ENCODE assay signal across 22 cellular contexts in the genomic region with DNA sequence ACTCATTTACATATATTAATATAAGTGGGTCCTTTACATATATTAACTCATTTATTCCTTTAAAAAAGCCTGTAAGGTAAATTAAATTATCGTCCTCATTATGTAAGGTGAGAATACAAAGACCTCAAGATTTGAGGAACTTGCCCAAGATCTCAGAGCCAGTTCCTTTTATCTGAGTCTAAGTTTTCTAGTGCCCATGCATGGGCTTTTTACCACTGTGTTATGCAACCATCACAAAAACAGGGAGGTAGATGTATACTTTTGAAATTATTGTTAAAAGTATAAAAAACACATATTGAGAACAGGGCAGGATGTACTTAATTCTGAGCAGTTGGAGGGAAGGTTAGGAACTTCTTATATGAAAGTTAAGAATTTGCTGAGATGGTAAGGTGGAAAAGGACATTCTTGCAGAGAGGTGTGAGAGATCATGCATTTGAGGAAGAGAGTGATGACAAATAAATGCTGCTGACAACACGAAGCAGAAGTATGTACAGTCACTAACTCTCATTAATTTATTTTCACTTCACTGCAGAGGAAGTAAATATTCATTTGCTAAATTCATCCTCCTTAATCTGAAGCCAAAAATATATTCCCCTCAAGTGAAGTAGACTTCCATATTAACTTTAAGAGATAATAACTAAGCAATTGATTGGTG. TPM values are rescaled to one million over a fixed set of nuclear protein-coding genes. Genes with fewer than 3 reads are reported as not detected.
A peak's percentile ranks its signal among the peaks of the same experiment; 100 is the strongest.
DNase-seq lines count a peak whose midpoint lies in the region; ATAC-seq and TF ChIP-seq lines count a peak whose summit lies in the region.
"Had no signal": no experiment of that assay in that cellular context is flagged by ENCODE, and none has a peak within 500 bp of the region (broad histone marks: within the 10 kb centered on the region; RNA-seq: fewer than 3 reads in every experiment).

No MANE protein-coding gene starts in this region.

- H3K27me3 Mint-ChIP-seq in dendritic cell treated with granulocyte-macrophage colony-stimulating factor and Interleukin-4, amounts not matched to agents 40 ng/mL and 50 ng/mL, for 4 days: peaks cover 1% of the 10 kb centered on the region
- peaks cover 1% of the 10 kb centered on the region for H3K27me3 Mint-ChIP-seq in activated CD8-positive, alpha-beta T cell treated with anti-CD3 and anti-CD28 coated beads for 36 hours
- H3K27me3 Mint-ChIP-seq: brain; CD4-positive, CD25-positive, alpha-beta regulatory T cell had no signal

- CTCF ChIA-PET in activated CD8-positive, alpha-beta T cell treated with anti-CD3 and anti-CD28 coated beads for 36 hours (lab: Charles Lee): no interaction called here

- POLR2A ChIA-PET in activated CD8-positive, alpha-beta T cell treated with anti-CD3 and anti-CD28 coated beads for 36 hours (lab: Charles Lee): no interaction called here

- H3K4me1 Mint-ChIP-seq in dendritic cell treated with granulocyte-macrophage colony-stimulating factor and Interleukin-4, amounts not matched to agents 40 ng/mL and 50 ng/mL, for 4 days (ENCODE audit: low read depth): peaks cover 26% of the 10 kb centered on the region
- H3K4me1 Mint-ChIP-seq in activated CD8-positive, alpha-beta T cell treated with anti-CD3 and anti-CD28 coated beads for 36 hours (ENCODE audit: low read depth): no peaks in the 10 kb centered on the region
- H3K4me1 Mint-ChIP-seq: activated T-helper 17 cell treated with anti-CD3 and anti-CD28 coated beads, Interleukin-2, amount 50 U/mL, for 72 hours; CD4-positive, CD25-positive, alpha-beta regulatory T cell; nephron progenitor cell had no signal

- no peaks in the 10 kb centered on the region for H3K9me3 Mint-ChIP-seq in dendritic cell treated with granulocyte-macrophage colony-stimulating factor and Interleukin-4, amounts not matched to agents 40 ng/mL and 50 ng/mL, for 4 days
- no peaks in the 10 kb centered on the region for H3K9me3 Mint-ChIP-seq in activated CD8-positive, alpha-beta T cell treated with anti-CD3 and anti-CD28 coated beads for 36 hours
- H3K9me3 Mint-ChIP-seq: activated T-helper 17 cell treated with anti-CD3 and anti-CD28 coated beads, Interleukin-2, amount 50 U/mL, for 72 hours; brain; nephron progenitor cell had no signal

- peak overlapping the region; percentile 63 for H3K27ac Mint-ChIP-seq in dendritic cell treated with granulocyte-macrophage colony-stimulating factor and Interleukin-4, amounts not matched to agents 40 ng/mL and 50 ng/mL, for 4 days
- H3K27ac Mint-ChIP-seq in activated CD8-positive, alpha-beta T cell treated with anti-CD3 and anti-CD28 coated beads for 36 hours: no peak overlapping the region
- H3K27ac Mint-ChIP-seq: activated CD8-positive, alpha-beta T cell treated with anti-CD3 and anti-CD28 coated beads, Interleukin-2, amount 10 ng/mL, durations not matched to agents 7 days and 5 days; activated T-helper 17 cell treated with anti-CD3 and anti-CD28 coated beads, Interleukin-2, amount 50 U/mL, for 72 hours; brain; CD4-positive, CD25-positive, alpha-beta regulatory T cell; nephron progenitor cell had no signal

- no peak for TF ChIP-seq CTCF in activated CD8-positive, alpha-beta T cell treated with anti-CD3 and anti-CD28 coated beads for 36 hours (IDR thresholded peaks at IDR 0.05)

- intact Hi-C loops in dendritic cell treated with granulocyte-macrophage colony-stimulating factor and Interleukin-4, amounts not matched to agents 40 ng/mL and 50 ng/mL, for 4 days (cut with micrococcal nuclease): no loop called here
- intact Hi-C loops in activated CD8-positive, alpha-beta T cell treated with anti-CD3 and anti-CD28 coated beads for 36 hours (cut with micrococcal nuclease): no loop called here

- H3K36me3 Mint-ChIP-seq in dendritic cell treated with granulocyte-macrophage colony-stimulating factor and Interleukin-4, amounts not matched to agents 40 ng/mL and 50 ng/mL, for 4 days (ENCODE audit: low read depth): no peaks in the 10 kb centered on the region
- no peaks in the 10 kb centered on the region for H3K36me3 Mint-ChIP-seq in activated CD8-positive, alpha-beta T cell treated with anti-CD3 and anti-CD28 coated beads for 36 hours (ENCODE audit: low read depth)
- H3K36me3 Mint-ChIP-seq: brain; CD4-positive, CD25-positive, alpha-beta regulatory T cell had no signal

- DNase-seq in AML-193 (lab: John Stamatoyannopoulos, UW) (peak; percentile 90 to 91), Kasumi-1 (lab: John Stamatoyannopoulos, UW) (peak; percentile 67 to 72), OCI-M1 (lab: John Stamatoyannopoulos, UW) (peak; percentile 66)
- no peak for DNase-seq in activated CD8-positive, alpha-beta T cell treated with anti-CD3 and anti-CD28 coated beads for 36 hours
- DNase-seq in stimulated activated CD4-positive, alpha-beta T cell treated with anti-CD3 and anti-CD28 coated beads, Interleukin-1b, Interleukin-23, amount 100 ng/mL, for 48 hours: no peak
- DNase-seq: activated CD8-positive, alpha-beta T cell treated with anti-CD3 and anti-CD28 coated beads, Interleukin-2, amount 10 ng/mL, durations not matched to agents 7 days and 5 days; activated naive CD4-positive, alpha-beta T cell treated with anti-CD3 and anti-CD28 coated beads, Interleukin-2, amount 50 U/mL, for 16 hours; CD4-positive, CD25-positive, alpha-beta regulatory T cell; foreskin melanocyte; mucosa of descending colon; NCI-H1092 treated with DMSO at 0.1 percent for 48 hours; NCI-H1694 treated with DMSO at 0.1 percent for 48 hours; NCI-H2171; nephron progenitor cell; PC-3; SK-N-SH; stimulated activated naive CD4-positive, alpha-beta T cell had no signal

- ATAC-seq in HG03159 (IDR thresholded peaks at IDR 0.05; ENCODE audit: unreplicated experiment) (no peak), HG03439 (IDR thresholded peaks at IDR 0.05; ENCODE audit: unreplicated experiment) (no peak)
- ATAC-seq in activated CD8-positive, alpha-beta T cell treated with anti-CD3 and anti-CD28 coated beads for 36 hours: no peak
- ATAC-seq: activated CD8-positive, alpha-beta T cell treated with anti-CD3 and anti-CD28 coated beads, Interleukin-2, amount 10 ng/mL, durations not matched to agents 7 days and 5 days; activated T-helper 17 cell treated with anti-CD3 and anti-CD28 coated beads, Interleukin-2, amount 50 U/mL, for 72 hours; mucosa of descending colon; PC-3 had no signal

- H3K4me3 Mint-ChIP-seq in dendritic cell treated with granulocyte-macrophage colony-stimulating factor and Interleukin-4, amounts not matched to agents 40 ng/mL and 50 ng/mL, for 4 days: no peak overlapping the region
- no peak overlapping the region for H3K4me3 Mint-ChIP-seq in activated CD8-positive, alpha-beta T cell treated with anti-CD3 and anti-CD28 coated beads for 36 hours
- H3K4me3 Mint-ChIP-seq: activated CD8-positive, alpha-beta T cell treated with anti-CD3 and anti-CD28 coated beads, Interleukin-2, amount 10 ng/mL, durations not matched to agents 7 days and 5 days; activated T-helper 17 cell treated with anti-CD3 and anti-CD28 coated beads, Interleukin-2, amount 50 U/mL, for 72 hours; brain; CD4-positive, CD25-positive, alpha-beta regulatory T cell; nephron progenitor cell had no signal

RNA-seq across cellular contexts. Expression of a gene that starts 28.9 kb away (rescaled TPM):
- total RNA-seq in activated CD8-positive, alpha-beta T cell treated with anti-CD3 and anti-CD28 coated beads for 36 hours: 10 to 100 TPM; 24.5 to 30.0 TPM

Comparison
In these comparisons a context has a peak if more than half of its experiments do, and no peak if none do; other contexts are left out.
1. DNase-seq: peak in AML-193 (2 of 2), Kasumi-1 (2 of 2) and OCI-M1 (single experiment); none in activated CD8-positive, alpha-beta T cell treated with anti-CD3 and anti-CD28 coated beads for 36 hours (single experiment) and stimulated activated CD4-positive, alpha-beta T cell treated with anti-CD3 and anti-CD28 coated beads, Interleukin-1b, Interleukin-23, amount 100 ng/mL, for 48 hours (single experiment).